17 cellular contexts compared by ENCODE assay signal in the genomic region with DNA sequence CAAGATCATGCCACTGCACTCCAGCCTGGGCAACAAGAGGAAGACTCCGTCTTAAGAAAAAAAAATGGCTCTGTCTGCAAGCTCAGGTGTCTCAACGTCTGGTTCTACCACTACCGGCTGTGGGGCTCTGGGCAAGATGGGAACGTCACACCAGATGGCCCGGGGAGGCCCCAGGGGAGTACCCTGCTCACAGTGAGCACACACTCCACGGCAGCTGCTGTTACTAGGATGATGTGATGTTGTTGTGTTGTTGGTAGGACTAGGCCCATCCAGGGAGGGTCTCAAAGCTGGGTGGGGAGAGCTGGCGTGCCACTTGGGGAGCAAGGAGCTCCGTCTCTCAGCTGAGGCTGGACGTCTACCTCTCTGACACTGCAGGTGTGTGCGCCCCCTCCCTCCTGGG. TPM values are rescaled to one million over a fixed set of nuclear protein-coding genes. Genes with fewer than 3 reads are reported as not detected.
DNase-seq lines count a peak whose midpoint lies in the region; ATAC-seq and TF ChIP-seq lines count a peak whose summit lies in the region.
"Had no signal": no experiment of that assay in that cellular context is flagged by ENCODE, and none has a peak within 500 bp of the region (broad histone marks: within the 10 kb centered on the region; RNA-seq: fewer than 3 reads in every experiment).

No MANE protein-coding gene starts in this region.

- H4K20me1 ChIP-seq in osteoblast (ENCODE audit: insufficient read depth, low read length) = no peaks in the 10 kb centered on the region

- ATAC-seq in GM19452 (IDR thresholded peaks at IDR 0.05; ENCODE audit: unreplicated experiment) = no peak
- ATAC-seq: activated CD8-positive, alpha-beta memory T cell treated with anti-CD3 and anti-CD28 coated beads, Interleukin-2, amount 10 ng/mL, durations not matched to agents 7 days and 5 days; naive thymus-derived CD4-positive, alpha-beta T cell had no signal

- intact Hi-C loops in esophagus squamous epithelium (cut with DNase I) = no loop called here

- WGBS in esophagus squamous epithelium, 2 donors = 53 to 77% methylated on average over 6 to 9 of the region's 10 CpGs

- no peak for TF ChIP-seq CTCF in osteoblast (IDR thresholded peaks at IDR 0.05; ENCODE audit: extremely low read depth, low read depth, low read length)
- TF ChIP-seq CTCF in esophagus squamous epithelium (IDR thresholded peaks at IDR 0.05) = no peak

- peak; percentile 2 for DNase-seq in GF-D8 (lab: John Stamatoyannopoulos, UW)
- DNase-seq in NCI-H1092 (lab: John Stamatoyannopoulos, UW) = peak; percentile 43
- DNase-seq in NCI-H82 (lab: John Stamatoyannopoulos, UW) = peak; percentile 99
- DNase-seq in osteoblast (ENCODE audit: insufficient read length, low spot score, missing footprints) = peak; percentile 81
- DNase-seq in esophagus squamous epithelium (lab: John Stamatoyannopoulos, UW) = no peak
- no peak for DNase-seq in Ammon's horn (ENCODE audit: low spot score)
- DNase-seq: activated CD4-positive, CD25-positive, alpha-beta regulatory T cell treated with anti-CD3 and anti-CD28 coated beads, Interleukin-2, amount 50 U/mL, for 72 hours; activated CD8-positive, alpha-beta memory T cell treated with anti-CD3 and anti-CD28 coated beads, Interleukin-2, amount 10 ng/mL, durations not matched to agents 7 days and 5 days; activated effector memory CD4-positive, alpha-beta T cell treated with Interleukin-2 at 50 U/mL for 16 hours; amniotic stem cell; caudate nucleus; effector CD8-positive, alpha-beta T cell; naive thymus-derived CD4-positive, alpha-beta T cell; thyroid gland had no signal

- no peaks in the 10 kb centered on the region for H3K36me3 ChIP-seq in osteoblast (ENCODE audit: insufficient read depth, low read length)
- no peaks in the 10 kb centered on the region for H3K36me3 ChIP-seq in esophagus squamous epithelium
- H3K36me3 ChIP-seq: thyroid gland had no signal

- no peaks in the 10 kb centered on the region for H3K79me2 ChIP-seq in osteoblast (ENCODE audit: insufficient read depth, low read length)

- H3K27me3 ChIP-seq in osteoblast (ENCODE audit: insufficient read depth, low read length) (peaks cover 53% of the 10 kb centered on the region), esophagus squamous epithelium (peaks cover 0 to 81% (median 6%) of the 10 kb centered on the region in 4 donors)
- H3K27me3 ChIP-seq: thyroid gland had no signal

- no peak overlapping the region for H2AFZ ChIP-seq in osteoblast (ENCODE audit: low read length)

- H3K4me3 ChIP-seq in osteoblast (ENCODE audit: insufficient read depth, low read length) (no peak overlapping the region), esophagus squamous epithelium (no peak overlapping the region)
- H3K4me3 ChIP-seq: skin epidermis, thyroid gland had no signal

- no peaks in the 10 kb centered on the region for H3K9me3 ChIP-seq in osteoblast (ENCODE audit: low read depth, low read length)
- H3K9me3 ChIP-seq in esophagus squamous epithelium = no peaks in the 10 kb centered on the region
- H3K9me3 ChIP-seq: thyroid gland had no signal

- H3K4me2 ChIP-seq in osteoblast (ENCODE audit: insufficient read depth, low read length) = no peak overlapping the region

- H3K27ac ChIP-seq in osteoblast (ENCODE audit: low read depth, low read length) (no peak overlapping the region), esophagus squamous epithelium (no peak overlapping the region)
- H3K27ac ChIP-seq: skin epidermis, thyroid gland had no signal

- no peaks in the 10 kb centered on the region for H3K4me1 ChIP-seq in osteoblast (ENCODE audit: insufficient read depth, low read length)
- no peaks in the 10 kb centered on the region for H3K4me1 ChIP-seq in esophagus squamous epithelium
- H3K4me1 ChIP-seq: thyroid gland had no signal

- no peak for TF ChIP-seq POLR2A in esophagus squamous epithelium (IDR thresholded peaks at IDR 0.05)

RNA-seq across cellular contexts. Expression of a gene that starts 9.4 kb away (rescaled TPM):
- under 0.01 and 0.29 TPM in 2 replicates for total RNA-seq in osteoblast
- total RNA-seq in esophagus squamous epithelium = under 1 TPM in 2 of 4 donors, not detected in 2; under 0.01 to 0.15 TPM
- total RNA-seq: MCF 10A had no signal

RNA-seq across cellular contexts. Expression of a gene that starts 58.8 kb away (rescaled TPM):
- total RNA-seq in osteoblast = 26.5 and 27.9 TPM in 2 replicates
- 10 to 100 TPM; 11.7 to 27.8 (median 22.8) TPM for total RNA-seq in esophagus squamous epithelium

Comparison
In these comparisons a context has a peak if more than half of its experiments do, and no peak if none do; other contexts are left out.
1. DNase-seq: peak in GF-D8 (single experiment), NCI-H1092 (single experiment), NCI-H82 (single experiment) and osteoblast (single experiment); none in esophagus squamous epithelium (single experiment) and Ammon's horn (single experiment).